Comparison of ENCODE assay signal across 4 cellular contexts in the genomic region with DNA sequence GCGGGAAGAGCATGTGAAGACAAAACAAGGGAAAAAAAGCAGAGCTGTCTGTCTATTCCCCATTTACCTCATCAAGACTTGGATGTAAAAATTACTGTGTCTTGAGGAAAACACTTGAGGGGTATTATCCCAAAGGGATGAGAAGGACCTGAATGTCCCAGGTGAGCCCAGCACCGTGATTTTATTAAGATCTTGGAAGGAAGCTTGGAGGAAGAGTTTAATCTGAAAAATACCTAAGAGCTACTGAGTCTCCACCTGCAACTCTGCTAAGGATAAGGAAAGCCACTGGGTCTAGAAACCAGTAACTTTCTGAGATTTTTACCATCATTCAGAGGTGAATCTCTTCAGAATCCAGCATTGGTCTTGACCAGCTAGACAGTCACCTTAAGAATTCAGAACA. TPM values are rescaled to one million over a fixed set of nuclear protein-coding genes. Genes with fewer than 3 reads are reported as not detected.
"Had no signal": no experiment of that assay in that cellular context is flagged by ENCODE, and none has a peak within 500 bp of the region (broad histone marks: within the 10 kb centered on the region; RNA-seq: fewer than 3 reads in every experiment).

Gene OR1S1 (plus strand): TSS at position 301 of the 400 bp plus-strand sequence.

RNA-seq across cellular contexts. Expression of gene OR1S1, which starts in this region (rescaled TPM):
- polyA plus RNA-seq: adipose tissue, adrenal gland, aorta, cardiac muscle cell had no signal
